ENCODE assay signal across 9 cellular contexts in the genomic region with DNA sequence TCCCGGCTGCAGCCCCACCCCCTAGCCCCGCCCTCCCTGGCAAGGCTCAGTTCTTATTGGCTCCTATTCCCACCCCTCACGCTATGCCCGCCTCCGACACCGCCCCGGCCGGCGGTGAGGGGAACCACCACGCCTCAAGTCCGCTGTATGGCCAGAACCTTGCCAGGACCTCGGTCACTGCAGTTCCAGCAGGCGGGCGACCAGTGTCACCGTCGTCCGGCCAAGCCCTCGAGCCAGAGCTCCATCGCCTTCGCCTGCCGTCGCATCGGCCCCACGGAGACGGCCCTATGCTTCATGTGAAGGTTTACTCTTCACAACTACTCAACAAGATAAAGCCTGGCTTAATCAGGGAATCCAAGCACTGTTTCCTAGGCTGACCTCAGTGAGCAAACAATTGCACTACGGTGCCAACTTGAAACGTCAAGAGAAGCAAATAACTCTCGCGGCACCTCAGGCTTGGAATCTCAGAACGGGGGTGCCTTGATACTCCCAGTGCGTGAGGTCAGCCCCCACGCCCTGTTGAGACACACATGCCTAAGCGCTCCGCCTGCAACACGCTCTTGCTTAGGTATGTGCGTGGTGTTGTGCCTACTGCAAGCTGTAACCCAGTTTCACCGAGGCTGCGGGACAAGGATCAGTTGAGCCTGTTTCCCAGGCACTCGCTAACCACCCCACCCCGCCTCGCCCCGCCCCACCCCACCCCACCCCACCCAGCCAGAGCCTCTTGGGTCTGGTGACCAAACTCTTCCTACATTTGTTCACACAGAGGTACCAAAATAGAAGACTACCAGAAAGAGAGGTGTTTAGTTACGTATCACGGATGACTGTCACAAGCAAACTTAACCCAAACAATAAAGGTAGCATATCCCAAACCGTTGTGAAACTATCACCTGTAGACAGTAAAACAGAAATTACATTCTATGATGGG. TPM values are rescaled to one million over a fixed set of nuclear protein-coding genes. Genes with fewer than 3 reads are reported as not detected.
DNase-seq lines count a peak whose midpoint lies in the region; ATAC-seq and TF ChIP-seq lines count a peak whose summit lies in the region.
"Had no signal": no experiment of that assay in that cellular context is flagged by ENCODE, and none has a peak within 500 bp of the region (broad histone marks: within the 10 kb centered on the region; RNA-seq: fewer than 3 reads in every experiment).

No MANE protein-coding gene starts in this region.

- H3K4me1 Mint-ChIP-seq in nephron = peaks cover 12% of the 10 kb centered on the region

- H3K36me3 Mint-ChIP-seq in nephron (ENCODE audit: low read depth) = no peaks in the 10 kb centered on the region

- H3K4me3 ChIP-seq in fibroblast of the aortic adventitia (ENCODE audit: low read depth, low read length) = peak overlapping the region; percentile 74

- peak overlapping the region; percentile 90 to 97 (median 95) for H3K4me3 Mint-ChIP-seq in nephron

- no peaks in the 10 kb centered on the region for H3K9me3 Mint-ChIP-seq in nephron

- peak; percentile 98 for ATAC-seq in GM21515 (IDR thresholded peaks at IDR 0.05; ENCODE audit: unreplicated experiment)

- DNase-seq in DMS 273 (lab: John Stamatoyannopoulos, UW; ENCODE audit: unreplicated experiment) = peak; percentile 93
- peak in 74 of 76 experiments; percentile 15 to 93 (median 79) for DNase-seq in HUDEP-2 (lab: John Stamatoyannopoulos, UW; ENCODE audit: unreplicated experiment in 76 of 76)
- DNase-seq in RKO (ENCODE audit: low spot score) = peak; percentile 49
- DNase-seq in activated effector memory CD4-positive, alpha-beta T cell treated with Interleukin-2 at 50 U/mL for 16 hours = peak; percentile 81
- peak; percentile 81 for DNase-seq in fibroblast of the aortic adventitia (ENCODE audit: low read depth)
- DNase-seq in stimulated activated naive CD4-positive, alpha-beta T cell (lab: John Stamatoyannopoulos, UW) = peak; percentile 66 to 88 (median 84)

- TF ChIP-seq CTCF in fibroblast of the aortic adventitia (IDR thresholded peaks at IDR 0.05; ENCODE audit: insufficient read depth, low read length) = peak; percentile 23
- peak in 1 of 3 experiments; percentile 16 for TF ChIP-seq CTCF in nephron (IDR thresholded peaks at IDR 0.05; ENCODE audit: unreplicated experiment in 3 of 3)

- H3K27ac Mint-ChIP-seq in nephron = peak overlapping the region in 2 of 3 experiments; percentile 28 to 55

- peaks cover 27% of the 10 kb centered on the region for H3K27me3 Mint-ChIP-seq in nephron (ENCODE audit: low read depth)

RNA-seq across cellular contexts. Expression of a gene that starts 0.5 kb away (rescaled TPM):
- total RNA-seq in fibroblast of the aortic adventitia (ENCODE audit: low replicate concordance) = 4.8 and 5.3 TPM in 2 replicates

RNA-seq across cellular contexts. Expression of a gene that starts 25.0 kb away (rescaled TPM):
- not detected in 2 replicates for total RNA-seq in fibroblast of the aortic adventitia (ENCODE audit: low replicate concordance)
- total RNA-seq: temporal lobe had no signal

RNA-seq across cellular contexts. Expression of a gene that starts 46.2 kb away (rescaled TPM):
- total RNA-seq in fibroblast of the aortic adventitia (ENCODE audit: low replicate concordance) = 27.1 and 80.1 TPM in 2 replicates

Comparison
In these comparisons a context has a peak if more than half of its experiments do, and no peak if none do; other contexts are left out.
1. Peak in every context shown above with its lines: DNase-seq, ATAC-seq and H3K4me3 ChIP-seq.